Comparison of ENCODE assay signal across 26 cellular contexts in the genomic region with DNA sequence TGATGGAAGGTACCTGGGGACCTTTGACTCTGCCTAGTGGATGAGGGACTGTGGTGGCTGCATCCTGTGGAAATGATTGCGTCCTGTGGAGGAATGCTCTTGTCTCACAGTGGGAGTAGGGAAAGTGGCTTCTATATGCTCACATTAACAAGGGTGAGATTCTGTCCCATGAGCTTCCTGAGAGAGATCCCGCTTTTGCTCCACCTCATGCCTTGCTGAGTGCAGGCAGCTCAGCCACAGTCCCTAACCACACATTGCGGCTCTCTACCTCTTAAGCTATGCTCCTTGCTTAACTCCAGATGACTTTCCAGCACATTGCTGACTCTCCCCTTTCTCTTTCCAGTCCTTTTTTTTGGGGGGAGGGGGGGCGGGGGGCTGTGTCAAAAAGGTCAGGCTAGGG. TPM values are rescaled to one million over a fixed set of nuclear protein-coding genes. Genes with fewer than 3 reads are reported as not detected.
DNase-seq lines count a peak whose midpoint lies in the region; FAIRE-seq and TF ChIP-seq lines count a peak whose summit lies in the region.
"Had no signal": no experiment of that assay in that cellular context is flagged by ENCODE, and none has a peak within 500 bp of the region (broad histone marks: within the 10 kb centered on the region; RNA-seq: fewer than 3 reads in every experiment).

No MANE protein-coding gene starts in this region.

- no peaks in the 10 kb centered on the region for H3K9me3 ChIP-seq in mammary epithelial cell (replicated peaks; ENCODE audit: insufficient read depth, low read length)
- no peaks in the 10 kb centered on the region for H3K9me3 ChIP-seq in H1 (ENCODE audit: insufficient read depth in 2 of 2, low read depth in 1 of 2, low read length in 1 of 2)
- no peaks in the 10 kb centered on the region for H3K9me3 ChIP-seq in mesodermal cell (ENCODE audit: control insufficient read depth, low read length)
- H3K9me3 ChIP-seq in thyroid gland = no peaks in the 10 kb centered on the region

- no peak overlapping the region for H2BK12ac ChIP-seq in H1 (ENCODE audit: low read depth, low read length)

- no peak overlapping the region for H2BK5ac ChIP-seq in H1 (ENCODE audit: low read depth, low read length)

- H2BK20ac ChIP-seq in H1 (ENCODE audit: low read length) = no peak overlapping the region

- no peak overlapping the region for H3K56ac ChIP-seq in H1 (replicated peaks; ENCODE audit: insufficient read length, low read depth, low read length)

- H3K23me2 ChIP-seq in H1 (ENCODE audit: low read depth, low read length) = no peaks in the 10 kb centered on the region; the same call in 1 of the 2 replicates

- H3K4me1 ChIP-seq in mammary epithelial cell (ENCODE audit: insufficient read depth, low read length) = peaks cover 36% of the 10 kb centered on the region
- H3K4me1 ChIP-seq in H1 (replicated peaks in 1 of 4; ENCODE audit: control insufficient read depth in 3 of 4, insufficient read depth in 4 of 4, low read length in 3 of 4) = peaks cover 16 to 43% (median 24%) of the 10 kb centered on the region in 4 experiments
- peaks cover 87% of the 10 kb centered on the region for H3K4me1 ChIP-seq in mesodermal cell (ENCODE audit: control insufficient read depth, insufficient read depth, low read length, poor library complexity, severe bottlenecking)
- H3K4me1 ChIP-seq in thyroid gland = peaks cover 49 to 54% of the 10 kb centered on the region in 2 donors

- H4K5ac ChIP-seq in H1 (ENCODE audit: insufficient read length, low read depth, low read length) = no peak overlapping the region

- H3K4me1 Mint-ChIP-seq in MCF 10A (ENCODE audit: insufficient read depth, unreplicated experiment) = peaks cover 45% of the 10 kb centered on the region
- H3K4me1 Mint-ChIP-seq: memory B cell had no signal

- FAIRE-seq in H1 (lab: Jason Lieb, UNC) = peak; percentile 45
- FAIRE-seq: D721Med, GM12878, HepG2 had no signal

- no peaks in the 10 kb centered on the region for H3K9me3 Mint-ChIP-seq in MCF 10A (ENCODE audit: unreplicated experiment)
- H3K9me3 Mint-ChIP-seq: activated CD4-positive, alpha-beta memory T cell treated with anti-CD3 and anti-CD28 coated beads for 36 hours; memory B cell; natural killer cell treated with Interleukin-12 subunit alpha and Interleukin-12 subunit beta and Interleukin-15 and Interleukin-18, amount 100 ng/mL, for 72 hours; T-helper 1 cell treated with Interleukin-12 subunit alpha and Interleukin-12 subunit beta and Interleukin-4 antibody, amounts not matched to agents 30 μg/mL and 1 μg/mL, for 36 hours had no signal

- intact Hi-C loops in MCF 10A (cut with micrococcal nuclease) (no loop called here), mammary epithelial cell (cut with micrococcal nuclease) (no loop called here), thyroid gland (cut with DNase I) (no loop called here)

- no peak for TF ChIP-seq POLR2A in H1 (IDR thresholded peaks at IDR 0.05; ENCODE audit: control extremely low read depth in 1 of 2, low read depth in 2 of 2, low read length in 2 of 2)
- TF ChIP-seq POLR2A in thyroid gland (IDR thresholded peaks at IDR 0.05) = no peak

- TF ChIP-seq EP300 in H1 (IDR thresholded peaks at IDR 0.05; ENCODE audit: borderline replicate concordance in 1 of 2, low read depth in 2 of 2, low read length in 2 of 2) = no peak

- H3K4me2 ChIP-seq in mammary epithelial cell (ENCODE audit: insufficient read depth, low read depth, low read length) = no peak overlapping the region
- H3K4me2 ChIP-seq in H1 (ENCODE audit: insufficient read depth in 1 of 2, low read depth in 2 of 2, low read length in 2 of 2) = no peak overlapping the region

- POLR2A ChIA-PET in MCF 10A (lab: Yijun Ruan, JAX) = interaction anchor here (0.6 to 1.7 kb wide), 8 partner anchors 10 to 120 kb away, joined by 3 to 4 read pairs (median 3); no protein-coding TSS in a partner anchor
- POLR2A ChIA-PET in H1 (lab: Charles Lee; ENCODE audit: partially characterized antibody) = interaction anchor here (0.8 to 1.1 kb wide), 2 partner anchors 38 to 146 kb away, joined by 3 to 4 read pairs; no protein-coding TSS in a partner anchor

- 92% methylated on average over 2 of the region's 4 CpGs for WGBS in mammary epithelial cell (ENCODE audit: low coverage, missing lambda C conversion rate)
- WGBS in H1 (ENCODE audit: extremely low coverage in 1 of 2, insufficient coverage in 1 of 2, insufficient read length in 1 of 2, insufficient replicate concordance in 2 of 2, low coverage in 1 of 2, low lambda C conversion rate in 2 of 2, missing lambda C conversion rate in 1 of 2), 2 experiments = 63% methylated on average over 3 of the region's 4 CpGs; no CpG with 5 or more reads in 1 of the 2 experiments
- WGBS in mesodermal cell (ENCODE audit: insufficient coverage in 2 of 2), 2 experiments = 42 to 45% methylated on average over 1 of the region's 4 CpGs
- WGBS in thyroid gland, 2 donors = 59 to 62% methylated on average over 4 of the region's 4 CpGs

- no peak overlapping the region for H4K8ac ChIP-seq in H1 (ENCODE audit: extremely low read depth, insufficient read depth, low read length)

- no peak overlapping the region for H3K18ac ChIP-seq in H1 (ENCODE audit: extremely low read depth, low read length)

- H3K4me3 ChIP-seq in mammary epithelial cell (replicated peaks in 1 of 3; ENCODE audit: insufficient read depth in 1 of 3, low read depth in 2 of 3, low read length in 3 of 3) (no peak overlapping the region), H1 (ENCODE audit: extremely low read depth in 1 of 4, insufficient read depth in 2 of 4, low read depth in 3 of 4, low read length in 4 of 4) (no peak overlapping the region), mesodermal cell (ENCODE audit: extremely low read depth, insufficient read depth, low read length, poor library complexity, severe bottlenecking) (no peak overlapping the region), thyroid gland (replicated peaks in 1 of 3) (no peak overlapping the region)
- H3K4me3 ChIP-seq: GM12878 had no signal

- no peak overlapping the region for H3K4me3 Mint-ChIP-seq in MCF 10A (ENCODE audit: unreplicated experiment)
- H3K4me3 Mint-ChIP-seq: activated CD4-positive, alpha-beta memory T cell treated with anti-CD3 and anti-CD28 coated beads for 36 hours; effector memory CD8-positive, alpha-beta T cell; memory B cell; natural killer cell treated with Interleukin-12 subunit alpha and Interleukin-12 subunit beta and Interleukin-15 and Interleukin-18, amount 100 ng/mL, for 72 hours; T-helper 1 cell treated with Interleukin-12 subunit alpha and Interleukin-12 subunit beta and Interleukin-4 antibody, amounts not matched to agents 30 μg/mL and 1 μg/mL, for 36 hours had no signal

- H3K27me3 Mint-ChIP-seq in MCF 10A (ENCODE audit: insufficient read depth, unreplicated experiment) = no peaks in the 10 kb centered on the region

- TF ChIP-seq CTCF in MCF 10A (IDR thresholded peaks at IDR 0.05; ENCODE audit: unreplicated experiment) (no peak), mammary epithelial cell (conservative IDR thresholded peaks at IDR 0.05 in 1 of 2, IDR thresholded peaks at IDR 0.05 in 1 of 2; ENCODE audit: extremely low read depth in 1 of 2, insufficient read depth in 1 of 2, low read depth in 1 of 2, low read length in 2 of 2) (no peak), H1 (IDR thresholded peaks at IDR 0.05; ENCODE audit: control extremely low read depth in 1 of 3, insufficient read depth in 1 of 3, low read depth in 1 of 3, low read length in 3 of 3) (no peak), thyroid gland (IDR thresholded peaks at IDR 0.05) (no peak)

- 0 out of 2 replicates have a peak overlapping the region, but pooled peaks have one; percentile 3 for H2AK5ac ChIP-seq in H1 (ENCODE audit: low read depth, low read length)

- H3K27ac Mint-ChIP-seq in MCF 10A (ENCODE audit: low read depth, unreplicated experiment) = peak overlapping the region; percentile 42
- H3K27ac Mint-ChIP-seq: activated CD4-positive, alpha-beta memory T cell treated with anti-CD3 and anti-CD28 coated beads for 36 hours; effector memory CD8-positive, alpha-beta T cell; memory B cell; natural killer cell treated with Interleukin-12 subunit alpha and Interleukin-12 subunit beta and Interleukin-15 and Interleukin-18, amount 100 ng/mL, for 72 hours; T-helper 1 cell treated with Interleukin-12 subunit alpha and Interleukin-12 subunit beta and Interleukin-4 antibody, amounts not matched to agents 30 μg/mL and 1 μg/mL, for 36 hours had no signal

- BruUV-seq in MCF 10A (replicated peaks; lab: Mats Ljungman, UMichigan) (no TSS peak), mammary epithelial cell (replicated peaks; lab: Mats Ljungman, UMichigan) (no TSS peak)

- H3K36me3 Mint-ChIP-seq in MCF 10A (ENCODE audit: insufficient read depth, unreplicated experiment) = peaks cover 21% of the 10 kb centered on the region
- H3K36me3 Mint-ChIP-seq: activated CD4-positive, alpha-beta memory T cell treated with anti-CD3 and anti-CD28 coated beads for 36 hours; memory B cell; natural killer cell treated with Interleukin-12 subunit alpha and Interleukin-12 subunit beta and Interleukin-15 and Interleukin-18, amount 100 ng/mL, for 72 hours had no signal

- H2BK120ac ChIP-seq in H1 (replicated peaks; ENCODE audit: low read depth, low read length) = no peak overlapping the region

- H3K4ac ChIP-seq in H1 (replicated peaks; ENCODE audit: insufficient read length, low read depth, low read length) = no peak overlapping the region

- dilution Hi-C loops in mammary epithelial cell (cut with HindIII; ENCODE audit: low sequenced_read_pairs) = no loop called here

- no peak for TF ChIP-seq RAD21 in H1 (IDR thresholded peaks at IDR 0.05 in 1 of 2, conservative IDR thresholded peaks at IDR 0.05 in 1 of 2; ENCODE audit: low read depth in 2 of 2, low read length in 2 of 2)

- H4K20me1 ChIP-seq in mammary epithelial cell (ENCODE audit: insufficient read depth, low read length) (peaks cover 4% of the 10 kb centered on the region), H1 (replicated peaks in 1 of 2; ENCODE audit: control insufficient read depth in 1 of 2, insufficient read depth in 2 of 2, low read length in 2 of 2) (peaks cover 4 to 28% of the 10 kb centered on the region in 2 experiments)

- no peak overlapping the region for H3K14ac ChIP-seq in H1 (ENCODE audit: insufficient read length)

- H3K79me1 ChIP-seq in H1 (ENCODE audit: low read depth, low read length) = peaks cover 7% of the 10 kb centered on the region; the same call in 1 of the 2 replicates

- H3K9ac ChIP-seq in mammary epithelial cell (ENCODE audit: insufficient read depth, low read length) = no peak overlapping the region
- no peak overlapping the region for H3K9ac ChIP-seq in H1 (replicated peaks in 1 of 4; ENCODE audit: extremely low read depth in 1 of 4, low read depth in 3 of 4, low read length in 3 of 4)

- no peak overlapping the region for H4K91ac ChIP-seq in H1 (replicated peaks; ENCODE audit: insufficient read length, low read length)

- no peak overlapping the region for H3K23ac ChIP-seq in H1 (ENCODE audit: insufficient read length)

- CTCF ChIA-PET in MCF 10A (lab: Yijun Ruan, JAX) (interaction anchor here (0.6 kb wide), 1 partner anchor 232 kb away, joined by 3 read pairs; no protein-coding TSS in a partner anchor), mammary epithelial cell (lab: Charles Lee; ENCODE audit: low non-redundant PET) (no interaction called here), H1 (lab: Charles Lee; ENCODE audit: partially characterized antibody) (interaction anchor here (0.6 to 2.1 kb wide), 5 partner anchors 14 to 232 kb away, joined by 3 to 5 read pairs (median 3); no protein-coding TSS in a partner anchor)

- H2BK15ac ChIP-seq in H1 (ENCODE audit: low read length) = 0 out of 2 replicates have a peak overlapping the region, but pooled peaks have one; percentile 53

- DNase-seq in MCF 10A (ENCODE audit: unreplicated experiment) (no peak), mammary epithelial cell (no peak), H1 (ENCODE audit: low read depth in 1 of 2, low spot score in 2 of 2) (peak in 1 of 2 experiments; percentile 44), thyroid gland (peak; percentile 47 to 50), occipital lobe (lab: John Stamatoyannopoulos, UW) (no peak), NCI-H345 treated with DMSO at 0.1 percent for 48 hours (lab: John Stamatoyannopoulos, UW; ENCODE audit: unreplicated experiment) (no peak)
- no peak for DNase-seq in stimulated activated CD4-positive, alpha-beta T cell treated with anti-CD3 and anti-CD28 coated beads, Interleukin-2, amount 100 ng/mL, for 24 hours
- DNase-seq: activated CD4-positive, alpha-beta memory T cell treated with anti-CD3 and anti-CD28 coated beads for 36 hours; activated naive CD4-positive, alpha-beta T cell; amygdala; cerebellar nuclear complex; effector memory CD8-positive, alpha-beta T cell; GF-D8; HCEC 1CT; MM.1S; NCI-H1694 treated with DMSO at 0.1 percent for 48 hours; NCI-H510A; Right ventricle myocardium superior had no signal

- H3K36me3 ChIP-seq in mammary epithelial cell (ENCODE audit: insufficient read depth, low read length) (no peaks in the 10 kb centered on the region), H1 (ENCODE audit: control insufficient read depth in 2 of 4, insufficient read depth in 4 of 4, low read length in 3 of 4) (no peaks in the 10 kb centered on the region), mesodermal cell (ENCODE audit: control insufficient read depth, insufficient read depth, low read length) (peaks cover 37% of the 10 kb centered on the region), thyroid gland (no peaks in the 10 kb centered on the region)

- in situ Hi-C loops in mammary epithelial cell (cut with MboI; ENCODE audit: low sequenced_read_pairs in 2 of 2) = no loop called here

- H3K79me2 ChIP-seq in mammary epithelial cell (ENCODE audit: insufficient read depth, low read length) (peaks cover 95% of the 10 kb centered on the region), H1 (ENCODE audit: control insufficient read depth in 1 of 2, insufficient read depth in 2 of 2, low read length in 2 of 2) (peaks cover 3 to 86% of the 10 kb centered on the region in 2 experiments)

- H3K27ac ChIP-seq in mammary epithelial cell (ENCODE audit: insufficient read depth, low read depth, low read length) = no peak overlapping the region
- H3K27ac ChIP-seq in H1 (ENCODE audit: low read depth, low read length) = no peak overlapping the region
- H3K27ac ChIP-seq in mesodermal cell (ENCODE audit: low read depth, low read length, severe bottlenecking) = peak overlapping the region; percentile 25
- peak overlapping the region in 2 of 3 donors; percentile 54 to 83 for H3K27ac ChIP-seq in thyroid gland
- H3K27ac ChIP-seq: C4-2B had no signal

- H2AFZ ChIP-seq in mammary epithelial cell (ENCODE audit: low read depth, low read length) = no peak overlapping the region
- H2AFZ ChIP-seq in H1 (ENCODE audit: low read length) = no peak overlapping the region

- no peaks in the 10 kb centered on the region for H3K27me3 ChIP-seq in mammary epithelial cell (ENCODE audit: insufficient read depth, low read length)
- no peaks in the 10 kb centered on the region for H3K27me3 ChIP-seq in H1 (replicated peaks in 1 of 4; ENCODE audit: control insufficient read depth in 3 of 4, extremely low read depth in 1 of 4, insufficient read depth in 3 of 4, low read length in 3 of 4)
- no peaks in the 10 kb centered on the region for H3K27me3 ChIP-seq in thyroid gland

RNA-seq across cellular contexts. Expression of a gene that starts 45.0 kb away (rescaled TPM):
- 91.0 and 123 TPM in 2 replicates for total RNA-seq in MCF 10A (2022)
- 100 to 1,000 TPM in 1 of 2 donors, 10 to 100 TPM in 1; 93.9 to 107 TPM for total RNA-seq in mammary epithelial cell
- 21.3 TPM for polyA plus RNA-seq in mammary epithelial cell
- polyA minus RNA-seq in mammary epithelial cell = 88.8 TPM
- total RNA-seq in H1 (2021; fragmentation: NEBNext Ultra II Directional; extraction: Animal tissue kit (Norgen Biotek cat#: 25700)) = 62.8 and 67.4 TPM in 2 replicates
- 15.6 and 17.2 TPM in 2 replicates for polyA plus RNA-seq in H1 (2011; rRNA removed)
- 19.0 TPM for polyA plus RNA-seq in H1 (2011; cell fraction: cytosol; rRNA removed)
- polyA plus RNA-seq in H1 (2011; cell fraction: nucleus; rRNA removed) = 31.2 TPM
- 15.4 to 30.4 TPM (median 23.4 TPM) in 4 replicates for polyA plus RNA-seq in H1 (2012, experiment 1 of 2)
- 1.0 TPM for polyA plus RNA-seq in H1 (2012, experiment 2 of 2)
- polyA plus RNA-seq in H1 (2013, experiment 1 of 2) = 20.0 TPM
- 19.5 TPM for polyA plus RNA-seq in H1 (2013, experiment 2 of 2)
- 54.9 and 60.0 TPM in 2 replicates for polyA minus RNA-seq in H1 (2011; rRNA and poly(A)+ RNA removed)
- polyA minus RNA-seq in H1 (2011; cell fraction: cytosol; rRNA and poly(A)+ RNA removed) = 29.1 TPM
- polyA minus RNA-seq in H1 (2011; cell fraction: nucleus; rRNA and poly(A)+ RNA removed) = 73.7 TPM
- polyA plus RNA-seq in mesodermal cell (2013, experiment 1 of 2) = 136 TPM
- 133 TPM for polyA plus RNA-seq in mesodermal cell (2013, experiment 2 of 2)
- 100 to 1,000 TPM in 1 of 4 donors, 10 to 100 TPM in 3; 71.5 to 109 (median 88.5) TPM for total RNA-seq in thyroid gland
- total RNA-seq in occipital lobe = 25.7 TPM

Comparison
In these comparisons a context has a peak if more than half of its experiments do, and no peak if none do; other contexts are left out.
1. DNase-seq: peak in thyroid gland (2 of 2); none in MCF 10A (single experiment), mammary epithelial cell (single experiment), stimulated activated CD4-positive, alpha-beta T cell treated with anti-CD3 and anti-CD28 coated beads, Interleukin-2, amount 100 ng/mL, for 24 hours (0 of 2), occipital lobe (single experiment) and NCI-H345 treated with DMSO at 0.1 percent for 48 hours (single experiment).
2. H3K27ac ChIP-seq: peak in mesodermal cell (single experiment) and thyroid gland (2 of 3); none in mammary epithelial cell (single experiment) and H1 (single experiment).